ENCODE assay signal across 23 cellular contexts in genomic region chr11:44127130-44127529, GRCh38.
"Had no signal": no experiment of that assay in that cellular context is flagged by ENCODE, and none has a peak within 500 bp of the region (broad histone marks: within the 10 kb centered on the region; RNA-seq: fewer than 3 reads in every experiment).

No MANE protein-coding gene starts in this region.

- H3K27me3 Mint-ChIP-seq: activated CD4-positive, alpha-beta T cell treated with anti-CD3 and anti-CD28 coated beads, Interleukin-2, amount 10 ng/mL, durations not matched to agents 24 days and 14 days; activated CD8-positive, alpha-beta T cell treated with anti-CD3 and anti-CD28 coated beads for 36 hours; activated T-cell treated with anti-CD3 and anti-CD28 coated beads, Interleukin-2, amount 50 U/mL, for 24 hours had no signal

- H3K9me3 Mint-ChIP-seq: activated CD4-positive, alpha-beta T cell treated with anti-CD3 and anti-CD28 coated beads, Interleukin-2, amount 10 ng/mL, durations not matched to agents 24 days and 14 days; activated CD8-positive, alpha-beta T cell treated with anti-CD3 and anti-CD28 coated beads for 36 hours; activated naive CD4-positive, alpha-beta T cell treated with anti-CD3 and anti-CD28 coated beads for 36 hours; activated naive CD4-positive, alpha-beta T cell treated with anti-CD3 and anti-CD28 coated beads, Interleukin-2, amount 50 U/mL, for 72 hours; activated T-cell treated with anti-CD3 and anti-CD28 coated beads, Interleukin-2, amount 50 U/mL, for 24 hours; activated T-helper 1 cell treated with anti-CD3 and anti-CD28 coated beads, Interleukin-12 subunit alpha, Interleukin-12 subunit beta, Interleukin-2, Interleukin-4 antibody, amounts not matched to agents 30 ng/mL and 10 ng/mL and 1 ng/mL, durations not matched to agents 14 hours and 24 hours and 36 hours had no signal

- ATAC-seq: activated CD8-positive, alpha-beta T cell treated with anti-CD3 and anti-CD28 coated beads for 36 hours; activated naive CD4-positive, alpha-beta T cell treated with anti-CD3 and anti-CD28 coated beads, Interleukin-2, amount 50 U/mL, for 72 hours; body of pancreas; K562; Right ventricle myocardium inferior had no signal

- H3K27ac Mint-ChIP-seq: activated CD4-positive, alpha-beta T cell treated with anti-CD3 and anti-CD28 coated beads, Interleukin-2, amount 10 ng/mL, durations not matched to agents 24 days and 14 days; activated CD8-positive, alpha-beta T cell treated with anti-CD3 and anti-CD28 coated beads for 36 hours; activated naive CD4-positive, alpha-beta T cell treated with anti-CD3 and anti-CD28 coated beads for 36 hours; activated naive CD4-positive, alpha-beta T cell treated with anti-CD3 and anti-CD28 coated beads, Interleukin-2, amount 50 U/mL, for 72 hours; activated T-cell treated with anti-CD3 and anti-CD28 coated beads, Interleukin-2, amount 50 U/mL, for 24 hours; activated T-helper 1 cell treated with anti-CD3 and anti-CD28 coated beads, Interleukin-12 subunit alpha, Interleukin-12 subunit beta, Interleukin-2, Interleukin-4 antibody, amounts not matched to agents 30 ng/mL and 10 ng/mL and 1 ng/mL, durations not matched to agents 14 hours and 24 hours and 36 hours had no signal

- DNase-seq: activated CD4-positive, alpha-beta T cell treated with anti-CD3 and anti-CD28 coated beads, Interleukin-2, amount 10 ng/mL, durations not matched to agents 24 days and 14 days; activated CD4-positive, alpha-beta T cell treated with anti-CD3 and anti-CD28 coated beads, Interleukin-2, amount 50 U/mL, for 4 hours; activated CD8-positive, alpha-beta T cell treated with anti-CD3 and anti-CD28 coated beads for 36 hours; activated gamma-delta T cell treated with Interleukin-2 at 50 U/mL for 16 hours; activated naive CD4-positive, alpha-beta T cell treated with anti-CD3 and anti-CD28 coated beads for 36 hours; activated T-cell treated with anti-CD3 and anti-CD28 coated beads, Interleukin-2, amount 50 U/mL, for 24 hours; adrenal gland; body of pancreas; NCI-H1048; NCI-H1105 treated with DMSO at 0.1 percent for 48 hours; NCI-H1436; NCI-H1694; NCI-H1930; NCI-H2081 treated with DMSO at 0.1 percent for 48 hours; NCI-H345; NCI-H524 treated with DMSO at 0.1 percent for 48 hours; PC-9; SJCRH30; T1000 had no signal

- H3K4me1 Mint-ChIP-seq: activated CD4-positive, alpha-beta T cell treated with anti-CD3 and anti-CD28 coated beads, Interleukin-2, amount 10 ng/mL, durations not matched to agents 24 days and 14 days had no signal

- H3K4me3 Mint-ChIP-seq: activated CD4-positive, alpha-beta T cell treated with anti-CD3 and anti-CD28 coated beads, Interleukin-2, amount 10 ng/mL, durations not matched to agents 24 days and 14 days; activated CD8-positive, alpha-beta T cell treated with anti-CD3 and anti-CD28 coated beads for 36 hours; activated naive CD4-positive, alpha-beta T cell treated with anti-CD3 and anti-CD28 coated beads for 36 hours; activated T-cell treated with anti-CD3 and anti-CD28 coated beads, Interleukin-2, amount 50 U/mL, for 24 hours; activated T-helper 1 cell treated with anti-CD3 and anti-CD28 coated beads, Interleukin-12 subunit alpha, Interleukin-12 subunit beta, Interleukin-2, Interleukin-4 antibody, amounts not matched to agents 30 ng/mL and 10 ng/mL and 1 ng/mL, durations not matched to agents 14 hours and 24 hours and 36 hours had no signal
